8 cellular contexts compared by ENCODE assay signal in genomic region chr15:29268706-29269484, GRCh38. TPM values are rescaled to one million over a fixed set of nuclear protein-coding genes. Genes with fewer than 3 reads are reported as not detected.
DNase-seq lines count a peak whose midpoint lies in the region; ATAC-seq and TF ChIP-seq lines count a peak whose summit lies in the region.

No MANE protein-coding gene starts in this region.

- WGBS in IMR-90 (ENCODE audit: extremely low coverage in 2 of 2, insufficient read length in 1 of 2), 2 experiments, result 3% methylated on average over 13 of the region's 35 CpGs; no CpG with 5 or more reads in 1 of the 2 experiments

- H2AFZ ChIP-seq in IMR-90 (replicated peaks; ENCODE audit: low read length, poor library complexity), result peak overlapping the region; percentile 91

- dilution Hi-C loops in IMR-90 (cut with HindIII; ENCODE audit: low sequenced_read_pairs, unreplicated experiment), result no loop called here

- H3K27me3 Mint-ChIP-seq in activated B cell treated with CpG ODN at 0.5 μM for 24 hours, result no peaks in the 10 kb centered on the region
- H3K27me3 Mint-ChIP-seq in chondrocyte (ENCODE audit: low read depth), result no peaks in the 10 kb centered on the region

- H3K4me2 ChIP-seq in IMR-90 (ENCODE audit: low read depth, low read length), result peak overlapping the region; percentile 100

- peak overlapping the region; percentile 28 for H3K4ac ChIP-seq in IMR-90 (ENCODE audit: low read depth, low read length)

- TF ChIP-seq CTCF in IMR-90 (conservative IDR thresholded peaks at IDR 0.05; ENCODE audit: low read depth, low read length) (no peak), activated B cell treated with CpG ODN at 0.5 μM for 24 hours (IDR thresholded peaks at IDR 0.05) (no peak), chondrocyte (IDR thresholded peaks at IDR 0.05) (no peak)

- no peak for TF ChIP-seq RAD21 in IMR-90 (IDR thresholded peaks at IDR 0.05; ENCODE audit: low read length)

- H3K4me1 Mint-ChIP-seq in activated B cell treated with CpG ODN at 0.5 μM for 24 hours (peaks cover 53% of the 10 kb centered on the region), chondrocyte (ENCODE audit: low read depth) (peaks cover 39% of the 10 kb centered on the region)

- no peaks in the 10 kb centered on the region for H3K4me1 ChIP-seq in IMR-90 (ENCODE audit: control insufficient read depth, insufficient read depth, low read length)

- no peaks in the 10 kb centered on the region for H3K36me3 ChIP-seq in IMR-90 (ENCODE audit: control insufficient read depth, insufficient read depth, low read length)

- BruUV-seq in IMR-90 (replicated peaks; lab: Mats Ljungman, UMichigan), result TSS peak; percentile 89

- H3K4me3 Mint-ChIP-seq in activated B cell treated with CpG ODN at 0.5 μM for 24 hours (peak overlapping the region; percentile 86), chondrocyte (ENCODE audit: unreplicated experiment) (peak overlapping the region; percentile 95)

- H3K9me3 Mint-ChIP-seq in activated B cell treated with CpG ODN at 0.5 μM for 24 hours, result no peaks in the 10 kb centered on the region
- H3K9me3 Mint-ChIP-seq in chondrocyte (ENCODE audit: low read depth), result no peaks in the 10 kb centered on the region

- H4K5ac ChIP-seq in IMR-90 (ENCODE audit: low read depth, low read length), result peak overlapping the region; percentile 33

- H3K14ac ChIP-seq in IMR-90 (replicated peaks; ENCODE audit: low read depth, low read length), result 0 out of 2 replicates have a peak overlapping the region, but pooled peaks have one; percentile 58

- H4K91ac ChIP-seq in IMR-90 (ENCODE audit: insufficient read depth, low read depth, low read length), result no peak overlapping the region

- H3K9me3 ChIP-seq in IMR-90 (ENCODE audit: control insufficient read depth, insufficient read depth, low read length), result no peaks in the 10 kb centered on the region

- peak overlapping the region; percentile 84 for H3K4me3 ChIP-seq in IMR-90 (ENCODE audit: insufficient read depth, low read depth, low read length)

- peak overlapping the region; percentile 87 for H3K23ac ChIP-seq in IMR-90 (ENCODE audit: low read depth, low read length)

- peak overlapping the region; percentile 53 for H2AK9ac ChIP-seq in IMR-90 (replicated peaks; ENCODE audit: low read depth, low read length, poor library complexity)

- DNase-seq in DMS114 treated with DMSO at 0.1 percent for 48 hours (lab: John Stamatoyannopoulos, UW; ENCODE audit: unreplicated experiment), result peak; percentile 28
- peak; percentile 34 for DNase-seq in IMR-90
- DNase-seq in activated B cell treated with CpG ODN at 0.5 μM for 24 hours, result no peak
- no peak for DNase-seq in chondrocyte (ENCODE audit: low spot score)
- no peak for DNase-seq in left lobe of liver (ENCODE audit: low spot score)
- peak; percentile 23 to 28 for DNase-seq in stimulated activated CD4-positive, alpha-beta T cell treated with anti-CD3 and anti-CD28 coated beads, Interleukin-4, amount 100 ng/mL, for 48 hours (ENCODE audit: low read depth in 2 of 2)
- DNase-seq in SHP77 treated with DMSO at 0.1 percent for 48 hours (lab: John Stamatoyannopoulos, UW), result no peak

- H2BK5ac ChIP-seq in IMR-90 (ENCODE audit: low read depth, low read length, poor library complexity, severe bottlenecking), result peak overlapping the region; percentile 8

- peak overlapping the region; percentile 58 for H3K27ac ChIP-seq in IMR-90 (ENCODE audit: insufficient read depth, low read length)

- H2AK5ac ChIP-seq in IMR-90 (ENCODE audit: low read depth, low read length), result no peak overlapping the region

- no peaks in the 10 kb centered on the region; the same call in 1 of the 2 replicates for H3K9me1 ChIP-seq in IMR-90 (ENCODE audit: insufficient read depth, low read length)

- CTCF ChIA-PET in IMR-90 (lab: Yijun Ruan, JAX), result no interaction called here
- CTCF ChIA-PET in activated B cell treated with CpG ODN at 0.5 μM for 24 hours (lab: Charles Lee), result no interaction called here

- H3K27me3 ChIP-seq in IMR-90 (ENCODE audit: control insufficient read depth, insufficient read depth, low read length), result no peaks in the 10 kb centered on the region

- no peak overlapping the region for H2BK20ac ChIP-seq in IMR-90 (ENCODE audit: low read depth, low read length)

- TF ChIP-seq POLR2A in IMR-90 (IDR thresholded peaks at IDR 0.05; ENCODE audit: low read depth, low read length), result no peak

- H4K20me1 ChIP-seq in IMR-90 (ENCODE audit: insufficient read depth, low read length), result peaks cover 3% of the 10 kb centered on the region; the same call in 1 of the 2 replicates

- H2BK15ac ChIP-seq in IMR-90 (ENCODE audit: low read depth, low read length), result no peak overlapping the region

- POLR2A ChIA-PET in IMR-90 (lab: Charles Lee; ENCODE audit: unreplicated experiment) (no interaction called here), activated B cell treated with CpG ODN at 0.5 μM for 24 hours (lab: Charles Lee) (no interaction called here)

- H3K36me3 Mint-ChIP-seq in activated B cell treated with CpG ODN at 0.5 μM for 24 hours (ENCODE audit: low read depth), result peaks cover 4% of the 10 kb centered on the region
- H3K36me3 Mint-ChIP-seq in chondrocyte (ENCODE audit: low read depth), result no peaks in the 10 kb centered on the region

- no peak overlapping the region for H2BK120ac ChIP-seq in IMR-90 (ENCODE audit: low read depth, low read length)

- in situ Hi-C loops in IMR-90 (cut with MboI; ENCODE audit: low sequenced_read_pairs), result no loop called here

- peaks cover 9 to 18% of the 10 kb centered on the region in 2 experiments for H3K79me1 ChIP-seq in IMR-90 (ENCODE audit: low read depth in 1 of 2, low read length in 2 of 2)

- intact Hi-C loops in IMR-90 (cut with micrococcal nuclease), result no loop called here
- intact Hi-C loops in activated B cell treated with CpG ODN at 0.5 μM for 24 hours (cut with micrococcal nuclease), result loop anchor here (1.0 to 10.0 kb wide), 3 partner anchors 54 to 1172 kb away; partner anchors contain the start of gene OCA2

- H3K27ac Mint-ChIP-seq in activated B cell treated with CpG ODN at 0.5 μM for 24 hours (peak overlapping the region; percentile 92), chondrocyte (ENCODE audit: unreplicated experiment) (peak overlapping the region; percentile 91)

- H4K8ac ChIP-seq in IMR-90 (ENCODE audit: low read depth in 2 of 2, low read length in 2 of 2), result peak overlapping the region; percentile 59 to 64; a peak in 3 of 4 replicates

- H3K9ac ChIP-seq in IMR-90 (ENCODE audit: low read depth, low read length), result peak overlapping the region; percentile 66

- H3K18ac ChIP-seq in IMR-90 (ENCODE audit: low read depth, low read length), result no peak overlapping the region

- ATAC-seq in GM21515 (IDR thresholded peaks at IDR 0.05; ENCODE audit: unreplicated experiment) (peak; percentile 26), IMR-90 (ENCODE audit: low read depth) (peak; percentile 55), activated B cell treated with CpG ODN at 0.5 μM for 24 hours (ENCODE audit: low read depth) (peak; percentile 19), left lobe of liver (peak; percentile 45)

- no peak overlapping the region for H3K56ac ChIP-seq in IMR-90 (ENCODE audit: extremely low read depth, insufficient read depth, low read length)

TF ChIP-seq in IMR-90, 13 proteins besides CTCF, POLR2A, EP300 and RAD21:
- TF ChIP-seq RFX5 (IDR thresholded peaks at IDR 0.05; ENCODE audit: low read depth, low read length), result no peak

RNA-seq across cellular contexts. Expression of gene NSMCE3, which starts 0.7 kb away (rescaled TPM):
- 6.3 and 7.5 TPM in 2 replicates for total RNA-seq in IMR-90 (2012; rRNA removed)
- polyA plus RNA-seq in IMR-90 (2012; rRNA removed), result 5.1 and 6.2 TPM in 2 replicates
- polyA plus RNA-seq in IMR-90 (2012; cell fraction: cytosol; rRNA removed), result 4.3 and 6.0 TPM in 2 replicates
- polyA plus RNA-seq in IMR-90 (2012; cell fraction: nucleus; rRNA removed; ENCODE audit: low replicate concordance), result 1.4 and 2.6 TPM in 2 replicates
- total RNA-seq in activated B cell treated with CpG ODN at 0.5 μM for 24 hours, result 10.1 and 10.4 TPM in 2 replicates
- 9.2 to 9.5 TPM (median 9.4 TPM) in 3 replicates for total RNA-seq in chondrocyte
- 2.7 TPM for total RNA-seq in left lobe of liver

Comparison
In these comparisons a context has a peak if more than half of its experiments do, and no peak if none do; other contexts are left out.
1. DNase-seq: peak in DMS114 treated with DMSO at 0.1 percent for 48 hours (single experiment), IMR-90 (single experiment) and stimulated activated CD4-positive, alpha-beta T cell treated with anti-CD3 and anti-CD28 coated beads, Interleukin-4, amount 100 ng/mL, for 48 hours (2 of 2); none in activated B cell treated with CpG ODN at 0.5 μM for 24 hours (single experiment), chondrocyte (single experiment), left lobe of liver (single experiment) and SHP77 treated with DMSO at 0.1 percent for 48 hours (single experiment).
2. Peak in every context shown above with its lines, with median percentiles within 50 percentile points of each other: ATAC-seq.